ENCODE assay signal across 1 cellular context in genomic region chr19:5949792-5950305, GRCh38.
TF ChIP-seq lines count a peak whose summit lies in the region.

No MANE protein-coding gene starts in this region.

TF ChIP-seq in WTC11, 78 proteins besides CTCF, POLR2A, EP300 and RAD21 (continued from another document):
- TF ChIP-seq MLX (CRISPR knock-in tag; IDR thresholded peaks at IDR 0.05) (no peak), ZNF396 (CRISPR knock-in tag; IDR thresholded peaks at IDR 0.05; ENCODE audit: borderline replicate concordance) (no peak), ATF1 (CRISPR knock-in tag; IDR thresholded peaks at IDR 0.05) (no peak), EMX1 (CRISPR knock-in tag; IDR thresholded peaks at IDR 0.05) (no peak), FOXP4 (CRISPR knock-in tag; IDR thresholded peaks at IDR 0.05) (no peak), MYBL2 (CRISPR knock-in tag; IDR thresholded peaks at IDR 0.05) (no peak), ZMAT4 (CRISPR knock-in tag; IDR thresholded peaks at IDR 0.05) (no peak), GTF2I (CRISPR knock-in tag; conservative IDR thresholded peaks at IDR 0.05) (no peak)
- TF ChIP-seq, protein P1, sequence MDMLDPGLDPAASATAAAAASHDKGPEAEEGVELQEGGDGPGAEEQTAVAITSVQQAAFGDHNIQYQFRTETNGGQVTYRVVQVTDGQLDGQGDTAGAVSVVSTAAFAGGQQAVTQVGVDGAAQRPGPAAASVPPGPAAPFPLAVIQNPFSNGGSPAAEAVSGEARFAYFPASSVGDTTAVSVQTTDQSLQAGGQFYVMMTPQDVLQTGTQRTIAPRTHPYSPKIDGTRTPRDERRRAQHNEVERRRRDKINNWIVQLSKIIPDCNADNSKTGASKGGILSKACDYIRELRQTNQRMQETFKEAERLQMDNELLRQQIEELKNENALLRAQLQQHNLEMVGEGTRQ (CRISPR knock-in tag; IDR thresholded peaks at IDR 0.05) = no peak
